In the genomic region with DNA sequence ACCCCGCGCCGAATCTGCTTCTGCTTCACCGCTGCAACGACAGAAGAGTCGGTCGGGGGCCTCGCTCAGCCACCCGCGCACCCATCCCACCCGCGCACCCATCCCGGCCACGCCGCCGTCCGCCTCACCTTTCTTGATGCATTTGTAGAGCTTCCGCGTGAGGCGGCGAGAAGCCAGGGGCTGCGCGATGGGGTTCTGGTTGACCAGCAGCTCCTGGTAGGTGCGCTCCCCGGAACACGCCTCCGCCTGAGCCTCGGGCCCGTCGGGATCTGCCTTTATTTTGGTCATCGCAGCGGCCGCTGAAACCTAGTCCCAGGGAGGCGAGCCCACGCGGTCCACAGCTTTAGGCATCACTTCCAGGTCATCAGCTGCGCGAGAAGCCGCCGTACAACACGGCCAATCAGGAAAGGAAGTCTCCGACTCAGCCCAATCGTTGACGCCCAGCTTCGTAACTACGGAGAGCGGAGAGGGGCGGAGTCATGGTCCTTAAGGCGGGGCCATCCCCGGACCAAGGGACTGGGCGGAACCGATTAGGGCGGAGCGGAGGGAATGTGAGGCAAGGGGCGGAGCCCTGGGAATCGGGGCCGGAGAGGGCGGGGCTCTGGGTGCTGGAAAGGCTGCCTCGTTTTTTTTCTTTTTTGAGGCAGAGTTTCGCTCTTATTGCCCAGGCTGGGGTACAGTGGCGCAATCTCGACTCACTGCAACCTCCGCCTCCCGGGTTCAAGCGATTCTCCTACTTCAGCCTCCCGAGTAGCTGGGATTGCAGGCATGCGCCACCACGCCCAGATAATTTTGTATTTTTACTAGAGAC, we compare ENCODE assay signal across 8 cellular contexts.
DNase-seq lines count a peak whose midpoint lies in the region; ATAC-seq, FAIRE-seq and TF ChIP-seq lines count a peak whose summit lies in the region.

NHP2 (minus strand) TSS at position 356 of the 811 bp plus-strand sequence; CDS start at position 288, 68 bp downstream.

- no peak for TF ChIP-seq CTCF in AG09309 (IDR thresholded peaks at IDR 0.05; ENCODE audit: control insufficient read depth, insufficient read depth, low read depth, low read length, missing control alignments)

- peak; percentile 95 for DNase-seq in AG09309 (ENCODE audit: low read depth)
- peak; percentile 95 to 99 for DNase-seq in NCI-H446 (lab: John Stamatoyannopoulos, UW)
- DNase-seq in activated CD4-positive, CD25-positive, alpha-beta regulatory T cell treated with anti-CD3 and anti-CD28 coated beads, Interleukin-2, amount 50 U/mL, for 16 hours (ENCODE audit: low read depth, low spot score), result peak; percentile 95
- peak; percentile 99 for DNase-seq in cerebellar cortex (ENCODE audit: low spot score)
- peak; percentile 98 for DNase-seq in stimulated activated CD4-positive, alpha-beta T cell treated with anti-CD3 and anti-CD28 coated beads, Interleukin-12 subunit alpha, Interleukin-12 subunit beta, amount 100 ng/mL, for 4 hours

- ATAC-seq in GM19025 (IDR thresholded peaks at IDR 0.05; ENCODE audit: low read depth, unreplicated experiment) (peak; percentile 98), HG03342 (IDR thresholded peaks at IDR 0.05; ENCODE audit: unreplicated experiment) (peak; percentile 99)

- H3K4me3 ChIP-seq in AG09309 (ENCODE audit: control insufficient read depth, low read depth, low read length), result peak within 1 kb of the TSS; percentile 68

- FAIRE-seq in islet of Langerhans (lab: Jason Lieb, UNC), result peak; percentile 94

Comparison
In these comparisons a context has a peak if more than half of its experiments do, and no peak if none do; other contexts are left out.
1. Peak in every context shown above with its lines: DNase-seq, ATAC-seq and H3K4me3 ChIP-seq.